Comparison of ENCODE assay signal across 1 cellular context in the genomic region with DNA sequence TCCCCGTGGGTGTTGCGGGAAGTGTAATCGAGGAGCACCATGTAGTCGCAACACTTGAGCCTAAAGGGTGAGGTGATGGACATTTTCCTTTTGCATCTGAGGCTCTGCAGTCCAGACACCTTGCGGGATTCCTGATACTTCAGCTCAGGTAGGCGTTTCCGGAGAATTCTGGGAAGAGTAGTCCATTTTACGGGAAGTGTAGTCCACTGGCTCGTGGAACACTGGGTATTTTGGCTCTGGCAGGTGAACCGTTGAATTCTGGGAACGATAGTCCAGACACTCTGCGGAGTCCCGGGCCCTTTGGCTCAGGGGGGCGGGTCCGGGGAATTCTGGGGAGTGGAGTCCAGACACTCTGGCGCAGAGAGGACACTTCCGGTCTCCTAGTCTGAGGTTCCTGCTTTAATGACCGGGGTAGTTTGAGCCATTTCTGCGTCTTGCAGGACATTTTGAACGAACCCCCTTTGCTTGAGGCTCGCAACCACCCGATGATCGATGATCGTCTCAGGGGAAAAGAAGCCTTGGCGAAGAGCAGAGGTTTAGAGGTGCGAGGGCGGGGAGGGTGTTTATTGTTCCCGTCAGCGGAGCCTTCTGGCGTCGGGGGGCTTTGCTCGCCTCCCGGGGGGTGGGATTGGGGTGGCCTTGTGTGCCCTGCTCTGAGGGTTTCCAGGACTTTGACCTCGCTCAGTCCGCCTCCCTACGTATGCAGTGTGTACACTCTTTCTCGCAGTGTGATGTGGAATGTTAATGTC.
TF ChIP-seq lines count a peak whose summit lies in the region.

ZNF223 (plus strand) TSS at position 383 of the 749 bp plus-strand sequence. CDS start 3,141 bp downstream, outside the sequence.

TF ChIP-seq in H1, 55 proteins besides CTCF, POLR2A, EP300 and RAD21 (continued from another document):
- no peak for TF ChIP-seq SIRT6 (IDR thresholded peaks at IDR 0.05; ENCODE audit: low read length)
- TF ChIP-seq SUZ12 (IDR thresholded peaks at IDR 0.05; ENCODE audit: low read length) = no peak
- no peak for TF ChIP-seq JUN (IDR thresholded peaks at IDR 0.05; ENCODE audit: low read depth, low read length)
- peak; percentile 10; the same call in 1 of the 2 replicates for TF ChIP-seq YY1 (IDR thresholded peaks at IDR 0.05; ENCODE audit: low read depth, low read length)
- TF ChIP-seq E2F6 (IDR thresholded peaks at IDR 0.05) = no peak
- no peak for TF ChIP-seq SAP30 (IDR thresholded peaks at IDR 0.05; ENCODE audit: insufficient read depth, insufficient replicate concordance, low read length)
- no peak for TF ChIP-seq ASH2L (IDR thresholded peaks at IDR 0.05; ENCODE audit: low read length)
- TF ChIP-seq RXRA (IDR thresholded peaks at IDR 0.05; ENCODE audit: insufficient read depth, low read depth, low read length) = no peak
- TF ChIP-seq EZH2 (IDR thresholded peaks at IDR 0.05; ENCODE audit: low read depth, low read length, severe bottlenecking) = no peak
- no peak for TF ChIP-seq ATF2 (IDR thresholded peaks at IDR 0.05; ENCODE audit: low read length)
- no peak for TF ChIP-seq TAF7 (optimal IDR thresholded peaks at IDR 0.05; ENCODE audit: borderline replicate concordance, low read depth, low read length)
- no peak for TF ChIP-seq ATF3 (IDR thresholded peaks at IDR 0.05; ENCODE audit: insufficient read depth, low read depth, low read length)
- TF ChIP-seq CBX5 (IDR thresholded peaks at IDR 0.05; ENCODE audit: low read depth, low read length) = no peak
- TF ChIP-seq CTBP2 (IDR thresholded peaks at IDR 0.05; ENCODE audit: borderline replicate concordance, insufficient read depth, insufficient read length, low read length) = no peak
- no peak for TF ChIP-seq POU5F1 (IDR thresholded peaks at IDR 0.05; ENCODE audit: low read depth, low read length)
- no peak for TF ChIP-seq BRCA1 (IDR thresholded peaks at IDR 0.05; ENCODE audit: low read depth, low read length)
- TF ChIP-seq FOSL1 (IDR thresholded peaks at IDR 0.05; ENCODE audit: insufficient read depth, low read depth, low read length) = no peak
- no peak for TF ChIP-seq CEBPB (IDR thresholded peaks at IDR 0.05; ENCODE audit: low read depth, low read length)
- TF ChIP-seq GABPA (IDR thresholded peaks at IDR 0.05; ENCODE audit: borderline replicate concordance, insufficient read depth, low read length) = peak; percentile 85; the same call in 1 of the 2 replicates
- no peak for TF ChIP-seq HDAC2 (IDR thresholded peaks at IDR 0.05; ENCODE audit: borderline replicate concordance in 1 of 2, low read depth in 2 of 2, low read length in 2 of 2)
- TF ChIP-seq SRF (IDR thresholded peaks at IDR 0.05; ENCODE audit: low read depth, low read length) = no peak
- no peak for TF ChIP-seq JUND (IDR thresholded peaks at IDR 0.05; ENCODE audit: low read length)
- peak; percentile 69 for TF ChIP-seq KDM4A (IDR thresholded peaks at IDR 0.05; ENCODE audit: low read depth, low read length, severe bottlenecking)
- TF ChIP-seq CHD1 (IDR thresholded peaks at IDR 0.05; ENCODE audit: low read depth, low read length) = no peak
- no peak for TF ChIP-seq TCF12 (IDR thresholded peaks at IDR 0.05; ENCODE audit: low read depth, low read length)
- peak; percentile 31; the same call in 1 of the 2 replicates for TF ChIP-seq POLR2AphosphoS5 (IDR thresholded peaks at IDR 0.05; ENCODE audit: low read depth, low read length)
- TF ChIP-seq SIN3A (conservative IDR thresholded peaks at IDR 0.05 in 1 of 2, IDR thresholded peaks at IDR 0.05 in 1 of 2; ENCODE audit: low read depth in 1 of 2, low read length in 2 of 2) = no peak
- TF ChIP-seq RBBP5 (IDR thresholded peaks at IDR 0.05; ENCODE audit: borderline replicate concordance, low read depth, low read length) = no peak
- TF ChIP-seq NANOG (IDR thresholded peaks at IDR 0.05; ENCODE audit: insufficient read depth, low read depth, low read length, poor library complexity, severe bottlenecking) = no peak
- TF ChIP-seq SP1 (IDR thresholded peaks at IDR 0.05; ENCODE audit: low read depth, low read length) = 0 out of 2 replicates have a peak, but pooled peaks have one; percentile 22
- TF ChIP-seq, protein P1, sequence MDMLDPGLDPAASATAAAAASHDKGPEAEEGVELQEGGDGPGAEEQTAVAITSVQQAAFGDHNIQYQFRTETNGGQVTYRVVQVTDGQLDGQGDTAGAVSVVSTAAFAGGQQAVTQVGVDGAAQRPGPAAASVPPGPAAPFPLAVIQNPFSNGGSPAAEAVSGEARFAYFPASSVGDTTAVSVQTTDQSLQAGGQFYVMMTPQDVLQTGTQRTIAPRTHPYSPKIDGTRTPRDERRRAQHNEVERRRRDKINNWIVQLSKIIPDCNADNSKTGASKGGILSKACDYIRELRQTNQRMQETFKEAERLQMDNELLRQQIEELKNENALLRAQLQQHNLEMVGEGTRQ (IDR thresholded peaks at IDR 0.05; ENCODE audit: low read length) = no peak
- peak; percentile 68; the same call in 1 of the 2 replicates for TF ChIP-seq TAF1 (IDR thresholded peaks at IDR 0.05; ENCODE audit: low read depth, low read length)
- no peak for TF ChIP-seq CBX8 (IDR thresholded peaks at IDR 0.05; ENCODE audit: borderline replicate concordance, low read depth, low read length)
- TF ChIP-seq TEAD4 (IDR thresholded peaks at IDR 0.05; ENCODE audit: low read depth, low read length) = no peak
- TF ChIP-seq CHD2 (IDR thresholded peaks at IDR 0.05; ENCODE audit: low read length) = 0 out of 2 replicates have a peak, but pooled peaks have one; percentile 21
- TF ChIP-seq RNF2 (IDR thresholded peaks at IDR 0.05; ENCODE audit: borderline replicate concordance, low read depth, low read length, missing control alignments, poor library complexity, severe bottlenecking) = no peak
- peak; percentile 41; the same call in 1 of the 2 replicates for TF ChIP-seq TBP (IDR thresholded peaks at IDR 0.05; ENCODE audit: low read depth, low read length)
- no peak for TF ChIP-seq CREB1 (IDR thresholded peaks at IDR 0.05)
- TF ChIP-seq MAX (IDR thresholded peaks at IDR 0.05) = no peak
- peak; percentile 93 for TF ChIP-seq SIX5 (IDR thresholded peaks at IDR 0.05; ENCODE audit: low read depth, low read length)
- TF ChIP-seq PHF8 (conservative IDR thresholded peaks at IDR 0.05; ENCODE audit: low read depth, low read length) = peak; percentile 47; the same call in 1 of the 2 replicates
